1 cellular context compared by ENCODE assay signal in the genomic region with DNA sequence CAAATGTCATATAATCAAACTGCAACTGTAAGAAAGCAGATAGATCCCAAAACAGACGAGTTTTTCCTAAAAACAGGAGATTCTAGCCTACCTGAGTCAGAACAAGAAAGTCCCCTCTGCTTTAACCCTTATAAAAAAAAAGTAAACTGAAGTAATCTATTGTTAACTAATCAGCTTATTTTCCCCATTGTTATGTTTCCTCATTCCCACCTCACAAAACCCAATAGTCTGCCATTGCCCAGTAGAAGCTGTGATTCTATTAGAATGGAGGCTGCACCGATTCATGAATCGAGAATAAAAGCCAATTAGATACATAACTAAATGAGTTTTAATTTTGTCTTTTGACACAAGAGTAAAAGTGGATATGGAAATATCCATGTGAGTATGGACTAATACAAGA.
TF ChIP-seq lines count a peak whose summit lies in the region.

No MANE protein-coding gene starts in this region.

TF ChIP-seq in HepG2, 621 proteins besides CTCF, POLR2A, EP300 and RAD21 (continued from another document):
- TF ChIP-seq, protein P1, sequence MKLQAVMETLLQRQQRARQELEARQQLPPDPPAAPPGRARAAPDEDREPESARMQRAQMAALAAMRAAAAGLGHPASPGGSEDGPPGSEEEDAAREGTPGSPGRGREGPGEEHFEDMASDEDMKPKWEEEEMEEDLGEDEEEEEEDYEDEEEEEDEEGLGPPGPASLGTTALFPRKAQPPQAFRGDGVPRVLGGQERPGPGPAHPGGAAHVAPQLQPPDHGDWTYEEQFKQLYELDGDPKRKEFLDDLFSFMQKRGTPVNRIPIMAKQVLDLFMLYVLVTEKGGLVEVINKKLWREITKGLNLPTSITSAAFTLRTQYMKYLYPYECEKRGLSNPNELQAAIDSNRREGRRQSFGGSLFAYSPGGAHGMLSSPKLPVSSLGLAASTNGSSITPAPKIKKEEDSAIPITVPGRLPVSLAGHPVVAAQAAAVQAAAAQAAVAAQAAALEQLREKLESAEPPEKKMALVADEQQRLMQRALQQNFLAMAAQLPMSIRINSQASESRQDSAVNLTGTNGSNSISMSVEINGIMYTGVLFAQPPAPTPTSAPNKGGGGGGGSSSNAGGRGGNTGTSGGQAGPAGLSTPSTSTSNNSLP (IDR thresholded peaks at IDR 0.05; ENCODE audit: low read depth, low read length) = no peak
- no peak for TF ChIP-seq ZFP90 (CRISPR knock-in tag; IDR thresholded peaks at IDR 0.05; ENCODE audit: borderline replicate concordance)
- TF ChIP-seq, protein P2, sequence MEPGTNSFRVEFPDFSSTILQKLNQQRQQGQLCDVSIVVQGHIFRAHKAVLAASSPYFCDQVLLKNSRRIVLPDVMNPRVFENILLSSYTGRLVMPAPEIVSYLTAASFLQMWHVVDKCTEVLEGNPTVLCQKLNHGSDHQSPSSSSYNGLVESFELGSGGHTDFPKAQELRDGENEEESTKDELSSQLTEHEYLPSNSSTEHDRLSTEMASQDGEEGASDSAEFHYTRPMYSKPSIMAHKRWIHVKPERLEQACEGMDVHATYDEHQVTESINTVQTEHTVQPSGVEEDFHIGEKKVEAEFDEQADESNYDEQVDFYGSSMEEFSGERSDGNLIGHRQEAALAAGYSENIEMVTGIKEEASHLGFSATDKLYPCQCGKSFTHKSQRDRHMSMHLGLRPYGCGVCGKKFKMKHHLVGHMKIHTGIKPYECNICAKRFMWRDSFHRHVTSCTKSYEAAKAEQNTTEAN (CRISPR knock-in tag; conservative IDR thresholded peaks at IDR 0.05) = no peak
